1 cellular context compared by ENCODE assay signal in the genomic region with DNA sequence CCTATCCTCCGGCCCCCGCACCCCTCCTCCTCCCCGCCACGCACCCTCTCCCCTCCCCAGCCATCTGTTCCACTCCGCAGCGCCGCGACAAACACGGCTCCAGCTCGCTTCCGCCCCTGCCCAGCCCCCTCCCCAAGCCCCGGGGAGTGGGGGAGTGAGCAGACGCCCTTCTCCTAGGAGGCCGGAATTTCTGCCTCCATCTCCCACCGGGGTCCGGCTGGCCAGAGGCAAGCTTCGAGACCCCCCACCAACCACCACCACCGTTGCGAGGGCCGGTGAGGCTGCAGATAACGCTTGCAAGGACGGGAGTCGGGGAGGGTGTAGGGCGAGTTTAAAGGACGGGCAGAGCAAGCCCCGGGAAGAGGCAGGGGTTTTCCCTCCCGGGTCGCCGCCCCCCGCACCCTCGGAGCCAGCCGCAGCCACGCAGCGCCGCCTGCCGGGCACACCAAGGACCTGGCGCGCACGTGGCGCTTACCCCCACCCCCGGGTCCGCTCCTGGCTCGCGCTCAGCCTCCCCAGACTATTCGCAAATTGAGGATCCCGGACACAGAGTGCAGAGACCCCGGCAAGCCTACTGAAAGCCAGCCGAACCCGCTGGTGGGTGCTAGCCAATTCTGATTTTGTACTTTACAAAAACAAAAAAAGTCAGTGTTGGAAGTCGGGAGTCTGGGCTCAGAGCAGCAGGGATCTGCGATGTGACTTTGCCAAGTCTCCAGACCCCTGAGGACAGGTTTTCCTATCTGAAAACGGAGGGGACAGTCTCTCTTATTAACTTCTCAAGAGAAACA.
TF ChIP-seq lines count a peak whose summit lies in the region.

No MANE protein-coding gene starts in this region.

TF ChIP-seq in HEK293, 187 proteins besides CTCF, POLR2A, EP300 and RAD21 (continued from another document and continues in another):
- no peak for TF ChIP-seq ZNF280D (tag by site-specific recombination; IDR thresholded peaks at IDR 0.05)
- TF ChIP-seq, protein P1, sequence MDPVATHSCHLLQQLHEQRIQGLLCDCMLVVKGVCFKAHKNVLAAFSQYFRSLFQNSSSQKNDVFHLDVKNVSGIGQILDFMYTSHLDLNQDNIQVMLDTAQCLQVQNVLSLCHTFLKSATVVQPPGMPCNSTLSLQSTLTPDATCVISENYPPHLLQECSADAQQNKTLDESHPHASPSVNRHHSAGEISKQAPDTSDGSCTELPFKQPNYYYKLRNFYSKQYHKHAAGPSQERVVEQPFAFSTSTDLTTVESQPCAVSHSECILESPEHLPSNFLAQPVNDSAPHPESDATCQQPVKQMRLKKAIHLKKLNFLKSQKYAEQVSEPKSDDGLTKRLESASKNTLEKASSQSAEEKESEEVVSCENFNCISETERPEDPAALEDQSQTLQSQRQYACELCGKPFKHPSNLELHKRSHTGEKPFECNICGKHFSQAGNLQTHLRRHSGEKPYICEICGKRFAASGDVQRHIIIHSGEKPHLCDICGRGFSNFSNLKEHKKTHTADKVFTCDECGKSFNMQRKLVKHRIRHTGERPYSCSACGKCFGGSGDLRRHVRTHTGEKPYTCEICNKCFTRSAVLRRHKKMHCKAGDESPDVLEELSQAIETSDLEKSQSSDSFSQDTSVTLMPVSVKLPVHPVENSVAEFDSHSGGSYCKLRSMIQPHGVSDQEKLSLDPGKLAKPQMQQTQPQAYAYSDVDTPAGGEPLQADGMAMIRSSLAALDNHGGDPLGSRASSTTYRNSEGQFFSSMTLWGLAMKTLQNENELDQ (tag by site-specific recombination; IDR thresholded peaks at IDR 0.05; ENCODE audit: low read depth), result no peak
- TF ChIP-seq, protein P2, sequence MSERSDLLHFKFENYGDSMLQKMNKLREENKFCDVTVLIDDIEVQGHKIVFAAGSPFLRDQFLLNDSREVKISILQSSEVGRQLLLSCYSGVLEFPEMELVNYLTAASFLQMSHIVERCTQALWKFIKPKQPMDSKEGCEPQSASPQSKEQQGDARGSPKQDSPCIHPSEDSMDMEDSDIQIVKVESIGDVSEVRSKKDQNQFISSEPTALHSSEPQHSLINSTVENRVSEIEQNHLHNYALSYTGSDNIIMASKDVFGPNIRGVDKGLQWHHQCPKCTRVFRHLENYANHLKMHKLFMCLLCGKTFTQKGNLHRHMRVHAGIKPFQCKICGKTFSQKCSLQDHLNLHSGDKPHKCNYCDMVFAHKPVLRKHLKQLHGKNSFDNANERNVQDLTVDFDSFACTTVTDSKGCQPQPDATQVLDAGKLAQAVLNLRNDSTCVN (tag by site-specific recombination; optimal IDR thresholded peaks at IDR 0.05), result peak; percentile 45
- no peak for TF ChIP-seq ZNF140 (tag by site-specific recombination; IDR thresholded peaks at IDR 0.05)
- TF ChIP-seq ZEB2 (tag by site-specific recombination; IDR thresholded peaks at IDR 0.05), result no peak
- no peak for TF ChIP-seq REST (tag by site-specific recombination; IDR thresholded peaks at IDR 0.05)
- TF ChIP-seq ZNF292 (tag by site-specific recombination; IDR thresholded peaks at IDR 0.05; ENCODE audit: borderline replicate concordance, low read depth), result no peak
- no peak for TF ChIP-seq PRDM1 (tag by site-specific recombination; IDR thresholded peaks at IDR 0.05)
- no peak for TF ChIP-seq ZNF830 (tag by site-specific recombination; IDR thresholded peaks at IDR 0.05; ENCODE audit: low read depth)
- peak; percentile 86 for TF ChIP-seq GLIS1 (tag by site-specific recombination; IDR thresholded peaks at IDR 0.05)
- TF ChIP-seq ZNF548 (tag by site-specific recombination; IDR thresholded peaks at IDR 0.05), result no peak
- no peak for TF ChIP-seq ZNF416 (tag by site-specific recombination; IDR thresholded peaks at IDR 0.05)
- peak; percentile 47 for TF ChIP-seq ZIC2 (tag by site-specific recombination; IDR thresholded peaks at IDR 0.05)
- TF ChIP-seq EGR2 (tag by site-specific recombination; IDR thresholded peaks at IDR 0.05; ENCODE audit: low read depth), result no peak
- no peak for TF ChIP-seq YY1 (tag by site-specific recombination; IDR thresholded peaks at IDR 0.05)
- no peak for TF ChIP-seq ZNF621 (tag by site-specific recombination; IDR thresholded peaks at IDR 0.05)
- TF ChIP-seq, protein P3, sequence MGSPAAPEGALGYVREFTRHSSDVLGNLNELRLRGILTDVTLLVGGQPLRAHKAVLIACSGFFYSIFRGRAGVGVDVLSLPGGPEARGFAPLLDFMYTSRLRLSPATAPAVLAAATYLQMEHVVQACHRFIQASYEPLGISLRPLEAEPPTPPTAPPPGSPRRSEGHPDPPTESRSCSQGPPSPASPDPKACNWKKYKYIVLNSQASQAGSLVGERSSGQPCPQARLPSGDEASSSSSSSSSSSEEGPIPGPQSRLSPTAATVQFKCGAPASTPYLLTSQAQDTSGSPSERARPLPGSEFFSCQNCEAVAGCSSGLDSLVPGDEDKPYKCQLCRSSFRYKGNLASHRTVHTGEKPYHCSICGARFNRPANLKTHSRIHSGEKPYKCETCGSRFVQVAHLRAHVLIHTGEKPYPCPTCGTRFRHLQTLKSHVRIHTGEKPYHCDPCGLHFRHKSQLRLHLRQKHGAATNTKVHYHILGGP (tag by site-specific recombination; IDR thresholded peaks at IDR 0.05), result no peak
- TF ChIP-seq WT1 (tag by site-specific recombination; IDR thresholded peaks at IDR 0.05), result no peak
- TF ChIP-seq ZNF610 (tag by site-specific recombination; IDR thresholded peaks at IDR 0.05; ENCODE audit: borderline replicate concordance), result no peak
- TF ChIP-seq ZNF501 (tag by site-specific recombination; IDR thresholded peaks at IDR 0.05), result no peak
- TF ChIP-seq ZNF354C (tag by site-specific recombination; IDR thresholded peaks at IDR 0.05; ENCODE audit: borderline replicate concordance, low read depth), result no peak
- TF ChIP-seq ZBTB8A (tag by site-specific recombination; IDR thresholded peaks at IDR 0.05), result no peak
- no peak for TF ChIP-seq ZNF10 (tag by site-specific recombination; IDR thresholded peaks at IDR 0.05)
- no peak for TF ChIP-seq ZBTB44 (tag by site-specific recombination; IDR thresholded peaks at IDR 0.05)
- TF ChIP-seq ZNF624 (tag by site-specific recombination; IDR thresholded peaks at IDR 0.05), result no peak
- no peak for TF ChIP-seq ZNF274 (IDR thresholded peaks at IDR 0.05; ENCODE audit: low read length)
- TF ChIP-seq ZNF274 (tag by site-specific recombination; IDR thresholded peaks at IDR 0.05; ENCODE audit: borderline replicate concordance), result no peak
- TF ChIP-seq ZNF266 (tag by site-specific recombination; IDR thresholded peaks at IDR 0.05; ENCODE audit: low read depth), result no peak
- no peak for TF ChIP-seq ZNF549 (tag by site-specific recombination; IDR thresholded peaks at IDR 0.05)
- no peak for TF ChIP-seq ZNF473 (tag by site-specific recombination; IDR thresholded peaks at IDR 0.05)
- no peak for TF ChIP-seq PRDM4 (tag by site-specific recombination; IDR thresholded peaks at IDR 0.05)
- no peak for TF ChIP-seq ZNF2 (tag by site-specific recombination; IDR thresholded peaks at IDR 0.05)
- TF ChIP-seq ZBTB21 (tag by site-specific recombination; IDR thresholded peaks at IDR 0.05), result no peak
- no peak for TF ChIP-seq SETDB1 (IDR thresholded peaks at IDR 0.05; ENCODE audit: insufficient read length, low read length)
- TF ChIP-seq ZNF670 (tag by site-specific recombination; IDR thresholded peaks at IDR 0.05; ENCODE audit: low read depth), result no peak
- TF ChIP-seq ZNF677 (tag by site-specific recombination; IDR thresholded peaks at IDR 0.05), result no peak
- no peak for TF ChIP-seq ZNF324 (tag by site-specific recombination; IDR thresholded peaks at IDR 0.05)
- no peak for TF ChIP-seq RBAK (tag by site-specific recombination; IDR thresholded peaks at IDR 0.05)
- TF ChIP-seq ZNF341 (tag by site-specific recombination; IDR thresholded peaks at IDR 0.05; ENCODE audit: low read depth), result peak; percentile 75
- TF ChIP-seq KLF17 (tag by site-specific recombination; IDR thresholded peaks at IDR 0.05), result peak; percentile 66; the same call in 1 of the 2 replicates
- no peak for TF ChIP-seq ZNF157 (tag by site-specific recombination; IDR thresholded peaks at IDR 0.05)
- no peak for TF ChIP-seq ZNF449 (tag by site-specific recombination; IDR thresholded peaks at IDR 0.05)
